In genomic region chr18:56927795-56928194, GRCh38 we compare ENCODE assay signal across 27 cellular contexts.
"Had no signal": no experiment of that assay in that cellular context is flagged by ENCODE, and none has a peak within 500 bp of the region (broad histone marks: within the 10 kb centered on the region; RNA-seq: fewer than 3 reads in every experiment).

No MANE protein-coding gene starts in this region.

- ATAC-seq: esophagus mucosa, gastrocnemius medialis, left lobe of liver, right lobe of liver had no signal

- H3K27me3 ChIP-seq: colonic mucosa, gastrocnemius medialis, neural progenitor cell, right lobe of liver, tibial nerve, upper lobe of left lung had no signal

- H3K4me1 Mint-ChIP-seq: endodermal cell, memory B cell had no signal

- H3K27me3 Mint-ChIP-seq: dendritic cell treated with granulocyte-macrophage colony-stimulating factor and Interleukin-4, amounts not matched to agents 40 ng/mL and 50 ng/mL, for 4 days; memory B cell; progenitor cell of endocrine pancreas had no signal

- H3K9me3 ChIP-seq: colonic mucosa, gastrocnemius medialis, right lobe of liver, thoracic aorta, tibial nerve, upper lobe of left lung had no signal

- H3K4me1 ChIP-seq: colonic mucosa, gastrocnemius medialis, parathyroid adenoma, right lobe of liver, tibial nerve, upper lobe of left lung had no signal

- H3K79me2 ChIP-seq: parathyroid adenoma had no signal

- H3K4me3 ChIP-seq: colonic mucosa, gastrocnemius medialis, lung, neural progenitor cell, right lobe of liver, thoracic aorta, tibial nerve, upper lobe of left lung had no signal

- FAIRE-seq: kidney, small intestine, urothelium cell line had no signal

- H3K9me3 Mint-ChIP-seq: dendritic cell treated with granulocyte-macrophage colony-stimulating factor and Interleukin-4, amounts not matched to agents 40 ng/mL and 50 ng/mL, for 4 days; endodermal cell; memory B cell; nephron; neural progenitor cell had no signal

- DNase-seq: colonic mucosa; effector CD8-positive, alpha-beta T cell; endodermal cell; foreskin fibroblast; gastrocnemius medialis; head of caudate nucleus; kidney; right lobe of liver; small intestine; stimulated activated CD4-positive, alpha-beta T cell treated with anti-CD3 and anti-CD28 coated beads, Interleukin-15, amount 100 ng/mL, for 24 hours; stimulated activated CD4-positive, alpha-beta T cell treated with anti-CD3 and anti-CD28 coated beads, Interleukin-2, amount 100 ng/mL, for 48 hours; stimulated activated naive CD4-positive, alpha-beta T cell; substantia nigra; upper lobe of left lung had no signal

- H3K36me3 ChIP-seq: colonic mucosa, gastrocnemius medialis, neural progenitor cell, right lobe of liver, thoracic aorta had no signal

- H3K4me2 ChIP-seq: neural progenitor cell had no signal

- H2AFZ ChIP-seq: neural progenitor cell, parathyroid adenoma had no signal

- H3K27ac Mint-ChIP-seq: dendritic cell treated with granulocyte-macrophage colony-stimulating factor and Interleukin-4, amounts not matched to agents 40 ng/mL and 50 ng/mL, for 4 days; endodermal cell; memory B cell; nephron; neural progenitor cell; progenitor cell of endocrine pancreas had no signal

- H3K9ac ChIP-seq: neural progenitor cell, parathyroid adenoma had no signal

- H3K4me3 Mint-ChIP-seq: dendritic cell treated with granulocyte-macrophage colony-stimulating factor and Interleukin-4, amounts not matched to agents 40 ng/mL and 50 ng/mL, for 4 days; endodermal cell; memory B cell; nephron; neural progenitor cell had no signal

- H3K27ac ChIP-seq: colonic mucosa, epithelial cell of prostate, gastrocnemius medialis, neural progenitor cell, parathyroid adenoma, right lobe of liver, thoracic aorta, tibial nerve, upper lobe of left lung had no signal
